ENCODE assay signal across 25 cellular contexts in the genomic region with DNA sequence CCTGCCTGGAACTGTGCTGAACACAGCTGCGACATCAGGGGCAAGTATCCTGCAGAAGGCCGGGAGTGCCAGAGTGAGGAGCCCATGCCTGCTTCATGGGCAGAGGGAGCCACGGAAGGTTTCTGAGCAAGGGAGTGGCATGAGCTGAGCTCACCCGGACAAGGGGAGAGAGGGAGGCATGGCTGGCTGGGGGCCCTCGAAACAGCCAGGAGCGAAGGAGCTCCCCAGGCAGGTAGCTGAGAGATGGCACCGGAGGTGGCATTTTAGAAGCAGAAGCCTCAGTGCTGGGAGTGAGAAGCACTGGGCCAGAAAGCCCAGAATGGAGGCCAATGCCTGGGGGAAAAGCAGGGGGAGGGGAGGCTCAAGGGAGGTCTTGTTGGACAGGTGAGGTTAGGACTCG. TPM values are rescaled to one million over a fixed set of nuclear protein-coding genes. Genes with fewer than 3 reads are reported as not detected.
"Had no signal": no experiment of that assay in that cellular context is flagged by ENCODE, and none has a peak within 500 bp of the region (broad histone marks: within the 10 kb centered on the region; RNA-seq: fewer than 3 reads in every experiment).

No MANE protein-coding gene starts in this region.

- H3K27me3 ChIP-seq: colonic mucosa, dorsolateral prefrontal cortex, esophagus muscularis mucosa, gastrocnemius medialis, pancreas, right lobe of liver, upper lobe of left lung had no signal

- H3K27ac ChIP-seq: colonic mucosa, dorsolateral prefrontal cortex, esophagus muscularis mucosa, gastrocnemius medialis, pancreas, right lobe of liver, skin epidermis, thoracic aorta, upper lobe of left lung had no signal

- ATAC-seq: activated CD4-positive, alpha-beta T cell treated with anti-CD3 and anti-CD28 coated beads for 36 hours; activated T-cell treated with anti-CD3 and anti-CD28 coated beads, Interleukin-2, amount 50 U/mL, for 4 hours; gastrocnemius medialis; left ventricle myocardium superior; pancreas; right lobe of liver had no signal

- H3K36me3 Mint-ChIP-seq: activated naive CD8-positive, alpha-beta T cell treated with anti-CD3 and anti-CD28 coated beads, Interleukin-2, amount 10 ng/mL, durations not matched to agents 7 days and 5 days had no signal

- H3K4me1 ChIP-seq: pancreas had no signal

- H3K9me3 ChIP-seq: colonic mucosa, esophagus muscularis mucosa, gastrocnemius medialis, pancreas, right lobe of liver, thoracic aorta, upper lobe of left lung had no signal

- H3K4me3 ChIP-seq: colonic mucosa, dorsolateral prefrontal cortex, esophagus muscularis mucosa, gastrocnemius medialis, pancreas, right lobe of liver, skin epidermis, thoracic aorta, upper lobe of left lung had no signal

- H3K27ac Mint-ChIP-seq: activated B cell treated with CpG ODN at 0.5 μM for 24 hours; activated CD4-positive, alpha-beta T cell treated with anti-CD3 and anti-CD28 coated beads for 36 hours; activated naive CD8-positive, alpha-beta T cell treated with anti-CD3 and anti-CD28 coated beads, Interleukin-2, amount 10 ng/mL, durations not matched to agents 7 days and 5 days; activated T-helper 2 cell treated with anti-CD3 and anti-CD28 coated beads, Interferon-gamma antibody, Interleukin-2, Interleukin-4, amounts not matched to agents 10 μg/mL and 5 μg/mL and 100 μg/mL, durations not matched to agents 14 hours and 24 hours and 36 hours; nephron had no signal

- H3K4me3 Mint-ChIP-seq: activated B cell treated with CpG ODN at 0.5 μM for 24 hours; activated CD4-positive, alpha-beta T cell treated with anti-CD3 and anti-CD28 coated beads for 36 hours; activated naive CD8-positive, alpha-beta T cell treated with anti-CD3 and anti-CD28 coated beads, Interleukin-2, amount 10 ng/mL, durations not matched to agents 7 days and 5 days; activated T-cell treated with anti-CD3 and anti-CD28 coated beads, Interleukin-2, amount 50 U/mL, for 4 hours; nephron had no signal

- H3K9me3 Mint-ChIP-seq: activated B cell treated with CpG ODN at 0.5 μM for 24 hours; activated naive CD8-positive, alpha-beta T cell treated with anti-CD3 and anti-CD28 coated beads, Interleukin-2, amount 10 ng/mL, durations not matched to agents 7 days and 5 days; activated T-cell treated with anti-CD3 and anti-CD28 coated beads, Interleukin-2, amount 50 U/mL, for 4 hours; activated T-helper 2 cell treated with anti-CD3 and anti-CD28 coated beads, Interferon-gamma antibody, Interleukin-2, Interleukin-4, amounts not matched to agents 10 μg/mL and 5 μg/mL and 100 μg/mL, durations not matched to agents 14 hours and 24 hours and 36 hours; nephron had no signal

- DNase-seq: activated B cell treated with CpG ODN at 0.5 μM for 24 hours; activated CD4-positive, alpha-beta T cell treated with anti-CD3 and anti-CD28 coated beads for 36 hours; activated CD4-positive, alpha-beta T cell treated with anti-CD3 and anti-CD28 coated beads, Interleukin-2, amount 50 U/mL, for 48 hours; activated CD8-positive, alpha-beta memory T cell treated with anti-CD3 and anti-CD28 coated beads, Interleukin-2, amount 50 U/mL, for 48 hours; activated naive CD4-positive, alpha-beta T cell; activated naive CD8-positive, alpha-beta T cell treated with anti-CD3 and anti-CD28 coated beads, Interleukin-2, amount 10 ng/mL, durations not matched to agents 7 days and 5 days; activated T-cell treated with anti-CD3 and anti-CD28 coated beads, Interleukin-2, amount 50 U/mL, for 4 hours; amniotic stem cell; colonic mucosa; dorsolateral prefrontal cortex; gastrocnemius medialis; hippocampal formation; left ventricle myocardium superior; mammary epithelial cell; pancreas; right lobe of liver; stimulated activated CD4-positive, alpha-beta T cell treated with anti-CD3 and anti-CD28 coated beads, Interleukin-2, amount 100 ng/mL, for 24 hours; stimulated activated naive CD4-positive, alpha-beta T cell treated with Interleukin-2 at 50 U/mL for 16 hours; T-helper 9 cell had no signal

- H3K36me3 ChIP-seq: colonic mucosa, gastrocnemius medialis had no signal

- H3K27me3 Mint-ChIP-seq: activated B cell treated with CpG ODN at 0.5 μM for 24 hours; activated naive CD8-positive, alpha-beta T cell treated with anti-CD3 and anti-CD28 coated beads, Interleukin-2, amount 10 ng/mL, durations not matched to agents 7 days and 5 days had no signal

RNA-seq across cellular contexts. Expression of a gene that starts 56.9 kb away (rescaled TPM):
- total RNA-seq: activated B cell treated with CpG ODN at 0.5 μM for 24 hours had no signal
